ENCODE assay signal across 21 cellular contexts in genomic region chr3:186760141-186760813, GRCh38. TPM values are rescaled to one million over a fixed set of nuclear protein-coding genes. Genes with fewer than 3 reads are reported as not detected.
DNase-seq lines count a peak whose midpoint lies in the region; ATAC-seq and TF ChIP-seq lines count a peak whose summit lies in the region.
"Had no signal": no experiment of that assay in that cellular context is flagged by ENCODE, and none has a peak within 500 bp of the region (broad histone marks: within the 10 kb centered on the region; RNA-seq: fewer than 3 reads in every experiment).

No MANE protein-coding gene starts in this region.

- peaks cover 0 to 3% of the 10 kb centered on the region in 2 donors for H3K36me3 Mint-ChIP-seq in activated T-cell treated with anti-CD3 and anti-CD28 coated beads, Interleukin-2, amount 50 U/mL, for 72 hours (ENCODE audit: insufficient read depth in 2 of 2)
- peaks cover 3 to 4% of the 10 kb centered on the region in 2 donors for H3K36me3 Mint-ChIP-seq in stimulated activated naive B cell treated with anti-CD40 and anti-IgM and Interleukin-4, amounts not matched to agents 10 μg/mL and 1 μg/mL and 100 μg/mL, for 72 hours
- H3K36me3 Mint-ChIP-seq: activated CD4-positive, alpha-beta memory T cell treated with anti-CD3 and anti-CD28 coated beads for 36 hours; CD8-positive, alpha-beta T cell had no signal

- TF ChIP-seq CTCF in hepatocyte (IDR thresholded peaks at IDR 0.05; ENCODE audit: poor library complexity) (no peak), thyroid gland (IDR thresholded peaks at IDR 0.05) (no peak), uterus (IDR thresholded peaks at IDR 0.05) (no peak)

- WGBS in hepatocyte (ENCODE audit: low lambda C conversion rate, missing lambda C conversion rate), result 90% methylated on average over 10 of the region's 10 CpGs
- 64 to 78% methylated on average over 10 of the region's 10 CpGs for WGBS in thyroid gland, 2 donors

- no peaks in the 10 kb centered on the region for H4K20me1 ChIP-seq in hepatocyte (ENCODE audit: insufficient read depth, poor library complexity, severe bottlenecking)

- no peaks in the 10 kb centered on the region for H3K9me2 ChIP-seq in hepatocyte (replicated peaks; ENCODE audit: insufficient read depth)

- H3K36me3 ChIP-seq in hepatocyte (replicated peaks; ENCODE audit: insufficient read depth, low read depth) (no peaks in the 10 kb centered on the region), thyroid gland (no peaks in the 10 kb centered on the region), uterus (no peaks in the 10 kb centered on the region)
- H3K36me3 ChIP-seq: adrenal gland, right lobe of liver had no signal

- intact Hi-C loops in thyroid gland (cut with DNase I), result no loop called here
- intact Hi-C loops in uterus (cut with DNase I; ENCODE audit: low total_unique reads), result no loop called here

- H3K27ac ChIP-seq in hepatocyte, result peak overlapping the region; percentile 75
- no peak overlapping the region for H3K27ac ChIP-seq in thyroid gland
- no peak overlapping the region for H3K27ac ChIP-seq in uterus
- H3K27ac ChIP-seq: adrenal gland, right lobe of liver had no signal

- peaks cover 17% of the 10 kb centered on the region for H3K4me1 Mint-ChIP-seq in activated T-cell treated with anti-CD3 and anti-CD28 coated beads, Interleukin-2, amount 50 U/mL, for 72 hours (ENCODE audit: low read depth)
- H3K4me1 Mint-ChIP-seq in stimulated activated naive B cell treated with anti-CD40 and anti-IgM and Interleukin-4, amounts not matched to agents 10 μg/mL and 1 μg/mL and 100 μg/mL, for 72 hours, result peaks cover 2 to 6% of the 10 kb centered on the region in 2 donors

- no peaks in the 10 kb centered on the region for H3K27me3 ChIP-seq in hepatocyte
- H3K27me3 ChIP-seq in thyroid gland, result no peaks in the 10 kb centered on the region
- H3K27me3 ChIP-seq in uterus, result no peaks in the 10 kb centered on the region
- H3K27me3 ChIP-seq: adrenal gland, right lobe of liver had no signal

- H2AFZ ChIP-seq in hepatocyte, result no peak overlapping the region

- ATAC-seq in activated T-cell treated with anti-CD3 and anti-CD28 coated beads, Interleukin-2, amount 50 U/mL, for 72 hours (replicated peaks in 1 of 2), result peak; percentile 46 to 76
- ATAC-seq in stimulated activated naive B cell treated with anti-CD40 and anti-IgM and Interleukin-4, amounts not matched to agents 10 μg/mL and 1 μg/mL and 100 μg/mL, for 72 hours (replicated peaks), result no peak
- ATAC-seq in HG02610 (IDR thresholded peaks at IDR 0.05; ENCODE audit: unreplicated experiment), result no peak
- ATAC-seq: CD8-positive, alpha-beta T cell; left cardiac atrium had no signal

- TF ChIP-seq POLR2A in thyroid gland (IDR thresholded peaks at IDR 0.05), result peak in 1 of 2 donors; percentile 28
- no peak for TF ChIP-seq POLR2A in uterus (IDR thresholded peaks at IDR 0.05)

- H3K4me3 Mint-ChIP-seq in activated T-cell treated with anti-CD3 and anti-CD28 coated beads, Interleukin-2, amount 50 U/mL, for 72 hours, result no peak overlapping the region
- no peak overlapping the region for H3K4me3 Mint-ChIP-seq in stimulated activated naive B cell treated with anti-CD40 and anti-IgM and Interleukin-4, amounts not matched to agents 10 μg/mL and 1 μg/mL and 100 μg/mL, for 72 hours
- H3K4me3 Mint-ChIP-seq: activated CD4-positive, alpha-beta memory T cell treated with anti-CD3 and anti-CD28 coated beads for 36 hours; CD8-positive, alpha-beta T cell had no signal

- H3K4me1 ChIP-seq in hepatocyte (ENCODE audit: insufficient read depth), result no peaks in the 10 kb centered on the region
- H3K4me1 ChIP-seq in thyroid gland, result no peaks in the 10 kb centered on the region
- H3K4me1 ChIP-seq in uterus, result no peaks in the 10 kb centered on the region
- H3K4me1 ChIP-seq: adrenal gland, right lobe of liver had no signal

- H3K4me3 ChIP-seq in hepatocyte (no peak overlapping the region), thyroid gland (replicated peaks in 1 of 3) (no peak overlapping the region), uterus (no peak overlapping the region)
- H3K4me3 ChIP-seq: adrenal gland, right lobe of liver had no signal

- no peak overlapping the region for H3K4me2 ChIP-seq in hepatocyte

- no peaks in the 10 kb centered on the region for H3K27me3 Mint-ChIP-seq in activated T-cell treated with anti-CD3 and anti-CD28 coated beads, Interleukin-2, amount 50 U/mL, for 72 hours (ENCODE audit: low read depth)
- H3K27me3 Mint-ChIP-seq in stimulated activated naive B cell treated with anti-CD40 and anti-IgM and Interleukin-4, amounts not matched to agents 10 μg/mL and 1 μg/mL and 100 μg/mL, for 72 hours, result no peaks in the 10 kb centered on the region

- no peaks in the 10 kb centered on the region for H3K9me3 ChIP-seq in hepatocyte (ENCODE audit: low read depth)
- no peaks in the 10 kb centered on the region for H3K9me3 ChIP-seq in thyroid gland
- no peaks in the 10 kb centered on the region for H3K9me3 ChIP-seq in uterus
- H3K9me3 ChIP-seq: adrenal gland, right lobe of liver had no signal

- H3K9me3 Mint-ChIP-seq in activated T-cell treated with anti-CD3 and anti-CD28 coated beads, Interleukin-2, amount 50 U/mL, for 72 hours, result no peaks in the 10 kb centered on the region
- no peaks in the 10 kb centered on the region for H3K9me3 Mint-ChIP-seq in stimulated activated naive B cell treated with anti-CD40 and anti-IgM and Interleukin-4, amounts not matched to agents 10 μg/mL and 1 μg/mL and 100 μg/mL, for 72 hours
- H3K9me3 Mint-ChIP-seq: activated CD4-positive, alpha-beta memory T cell treated with anti-CD3 and anti-CD28 coated beads for 36 hours; CD8-positive, alpha-beta T cell had no signal

- no peak for DNase-seq in activated T-cell treated with anti-CD3 and anti-CD28 coated beads, Interleukin-2, amount 50 U/mL, for 72 hours
- DNase-seq in activated T-cell treated with anti-CD3 and anti-CD28 coated beads, Interleukin-2, amount 50 U/mL, for 1 hour, result no peak
- DNase-seq in NCI-H226 (peak; percentile 25), hepatocyte (ENCODE audit: low spot score) (peak; percentile 60), thyroid gland (peak; percentile 63 to 65), uterus (no peak)
- DNase-seq in stimulated activated naive B cell treated with anti-CD40 and anti-IgM and Interleukin-4, amounts not matched to agents 10 μg/mL and 1 μg/mL and 100 μg/mL, for 72 hours, result no peak
- DNase-seq: activated CD4-positive, alpha-beta memory T cell treated with anti-CD3 and anti-CD28 coated beads for 36 hours; adrenal gland; CD8-positive, alpha-beta T cell; hippocampal formation; IMR-90; left cardiac atrium; NCI-H1092; NCI-H2107; right lobe of liver had no signal

- no peaks in the 10 kb centered on the region for H3K79me2 ChIP-seq in hepatocyte

- H3K27ac Mint-ChIP-seq in activated T-cell treated with anti-CD3 and anti-CD28 coated beads, Interleukin-2, amount 50 U/mL, for 72 hours, result no peak overlapping the region
- H3K27ac Mint-ChIP-seq in stimulated activated naive B cell treated with anti-CD40 and anti-IgM and Interleukin-4, amounts not matched to agents 10 μg/mL and 1 μg/mL and 100 μg/mL, for 72 hours, result no peak overlapping the region
- H3K27ac Mint-ChIP-seq: activated CD4-positive, alpha-beta memory T cell treated with anti-CD3 and anti-CD28 coated beads for 36 hours; CD8-positive, alpha-beta T cell had no signal

RNA-seq across cellular contexts. Expression of gene EIF4A2, which starts 23.1 kb away (rescaled TPM):
- 100 to 1,000 TPM; 353 to 492 TPM for total RNA-seq in activated T-cell treated with anti-CD3 and anti-CD28 coated beads, Interleukin-2, amount 50 U/mL, for 72 hours
- 558 and 589 TPM in 2 replicates for total RNA-seq in hepatocyte
- polyA plus RNA-seq in hepatocyte, result 155 and 195 TPM in 2 replicates
- total RNA-seq in thyroid gland, result 100 to 1,000 TPM; 356 to 655 (median 412) TPM
- total RNA-seq in uterus, result 1,000 to 10,000 TPM in 1 of 4 donors, 100 to 1,000 TPM in 3; 429 to 1,121 (median 514) TPM

RNA-seq across cellular contexts. Expression of gene KNG1, which starts 43.1 kb away (rescaled TPM):
- not detected for total RNA-seq in activated T-cell treated with anti-CD3 and anti-CD28 coated beads, Interleukin-2, amount 50 U/mL, for 72 hours
- total RNA-seq in hepatocyte, result 88.9 and 109 TPM in 2 replicates
- polyA plus RNA-seq in hepatocyte, result 32.3 and 57.4 TPM in 2 replicates
- total RNA-seq in thyroid gland, result not detected
- total RNA-seq in uterus, result not detected
- total RNA-seq: activated CD4-positive, alpha-beta memory T cell treated with anti-CD3 and anti-CD28 coated beads for 36 hours; cardiac septum; CD8-positive, alpha-beta T cell; fibroblast of lung; IMR-90; osteoblast had no signal
- polyA plus RNA-seq: AG04450, fibroblast of lung, IMR-90 had no signal

RNA-seq across cellular contexts. Expression of gene RFC4, which starts 46.0 kb away (rescaled TPM):
- total RNA-seq in activated T-cell treated with anti-CD3 and anti-CD28 coated beads, Interleukin-2, amount 50 U/mL, for 72 hours, result 100 to 1,000 TPM; 112 to 141 TPM
- total RNA-seq in hepatocyte, result 24.8 and 28.6 TPM in 2 replicates
- 14.9 and 22.3 TPM in 2 replicates for polyA plus RNA-seq in hepatocyte
- total RNA-seq in thyroid gland, result 10 to 100 TPM in 1 of 4 donors, 1 to 10 TPM in 3; 7.3 to 10.9 (median 7.8) TPM
- 10 to 100 TPM in 3 of 4 donors, 1 to 10 TPM in 1; 2.8 to 43.8 (median 26.6) TPM for total RNA-seq in uterus

Comparison
In these comparisons a context has a peak if more than half of its experiments do, and no peak if none do; other contexts are left out.
1. ATAC-seq: peak in activated T-cell treated with anti-CD3 and anti-CD28 coated beads, Interleukin-2, amount 50 U/mL, for 72 hours (2 of 2); none in stimulated activated naive B cell treated with anti-CD40 and anti-IgM and Interleukin-4, amounts not matched to agents 10 μg/mL and 1 μg/mL and 100 μg/mL, for 72 hours (0 of 2) and HG02610 (single experiment).
2. DNase-seq: peak in NCI-H226 (single experiment), hepatocyte (single experiment) and thyroid gland (2 of 2); none in activated T-cell treated with anti-CD3 and anti-CD28 coated beads, Interleukin-2, amount 50 U/mL, for 72 hours (0 of 2), activated T-cell treated with anti-CD3 and anti-CD28 coated beads, Interleukin-2, amount 50 U/mL, for 1 hour (single experiment), stimulated activated naive B cell treated with anti-CD40 and anti-IgM and Interleukin-4, amounts not matched to agents 10 μg/mL and 1 μg/mL and 100 μg/mL, for 72 hours (single experiment) and uterus (0 of 2).
3. RNA of gene KNG1, which starts 43.1 kb away (total RNA-seq): 88.9 to 109 TPM in hepatocyte; not detected in activated T-cell treated with anti-CD3 and anti-CD28 coated beads, Interleukin-2, amount 50 U/mL, for 72 hours, not detected in thyroid gland and not detected in uterus; every median in the first group is over 10 times any median in the second.